In the genomic region with DNA sequence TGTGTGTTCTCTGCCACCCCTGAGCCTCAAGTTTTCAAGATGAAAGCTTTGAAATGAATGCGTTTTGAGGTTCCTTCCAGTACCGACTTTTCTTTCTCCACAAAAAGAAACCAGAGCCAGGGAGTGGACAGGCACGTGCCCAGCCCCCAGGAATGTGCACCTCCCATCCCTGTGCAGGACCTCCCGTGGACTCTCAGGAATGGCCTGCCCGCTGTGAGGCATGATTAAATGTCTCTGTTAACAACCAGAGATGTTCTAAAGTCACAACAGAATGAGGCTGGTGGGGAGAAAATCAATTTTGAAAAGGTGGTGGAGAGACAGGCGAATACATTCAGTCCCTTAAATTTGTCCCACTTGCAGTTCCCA, we compare ENCODE assay signal across 1 cellular context.
TF ChIP-seq lines count a peak whose summit lies in the region.

No MANE protein-coding gene starts in this region.

TF ChIP-seq in HepG2, 621 proteins besides CTCF, POLR2A, EP300 and RAD21 (continued from another document):
- TF ChIP-seq TOE1 (CRISPR knock-in tag; IDR thresholded peaks at IDR 0.05), result no peak
